27 cellular contexts compared by ENCODE assay signal in genomic region chr9:116269250-116269649, GRCh38.
DNase-seq lines count a peak whose midpoint lies in the region; ATAC-seq, FAIRE-seq and TF ChIP-seq lines count a peak whose summit lies in the region.
"Had no signal": no experiment of that assay in that cellular context is flagged by ENCODE, and none has a peak within 500 bp of the region (broad histone marks: within the 10 kb centered on the region; RNA-seq: fewer than 3 reads in every experiment).

No MANE protein-coding gene starts in this region.

- peaks cover 29% of the 10 kb centered on the region for H3K36me3 Mint-ChIP-seq in astrocyte (ENCODE audit: low read depth, unreplicated experiment)
- no peaks in the 10 kb centered on the region for H3K36me3 Mint-ChIP-seq in stimulated activated naive B cell treated with anti-CD40 and anti-IgM and Interleukin-4, amounts not matched to agents 10 μg/mL and 1 μg/mL and 100 μg/mL, for 72 hours
- H3K36me3 Mint-ChIP-seq: naive B cell had no signal

- H3K9me3 ChIP-seq in astrocyte (ENCODE audit: insufficient read depth, low read depth, low read length) (no peaks in the 10 kb centered on the region), stomach (no peaks in the 10 kb centered on the region)
- H3K9me3 ChIP-seq: ovary, tibial artery had no signal

- H2AFZ ChIP-seq in astrocyte (ENCODE audit: low read depth, low read length), result no peak overlapping the region
- H2AFZ ChIP-seq: hepatocyte had no signal

- no peak overlapping the region for H3K9ac ChIP-seq in astrocyte (ENCODE audit: low read length)

- no peaks in the 10 kb centered on the region for H3K79me2 ChIP-seq in astrocyte (ENCODE audit: insufficient read depth, low read length)
- H3K79me2 ChIP-seq: hepatocyte had no signal

- no peaks in the 10 kb centered on the region for H3K27me3 ChIP-seq in astrocyte (ENCODE audit: insufficient read depth, low read length)
- H3K27me3 ChIP-seq in stomach, result no peaks in the 10 kb centered on the region
- H3K27me3 ChIP-seq: hepatocyte, ovary, tibial artery had no signal

- WGBS in stomach, 5 donors, result 58 to 84% (median 64%) methylated on average over 2 of the region's 2 CpGs

- no peaks in the 10 kb centered on the region for H4K20me1 ChIP-seq in astrocyte (ENCODE audit: insufficient read depth, low read length)

- DNase-seq in COR-L47 (lab: John Stamatoyannopoulos, UW) (peak; percentile 21), HT1080 (ENCODE audit: low read depth) (peak; percentile 89), astrocyte (ENCODE audit: low read depth) (peak; percentile 20), iris pigment epithelial cell (ENCODE audit: low read depth) (peak; percentile 47), stomach (no peak), GOT3 (lab: John Stamatoyannopoulos, UW) (no peak), posterior cingulate gyrus (no peak)
- DNase-seq in stimulated activated naive B cell treated with anti-CD40 and anti-IgM and Interleukin-4, amounts not matched to agents 10 μg/mL and 1 μg/mL and 100 μg/mL, for 72 hours, result no peak
- DNase-seq: activated CD4-positive, alpha-beta memory T cell treated with anti-CD3 and anti-CD28 coated beads, Interleukin-2, amount 10 ng/mL, durations not matched to agents 7 days and 5 days; activated CD4-positive, CD25-positive, alpha-beta regulatory T cell; activated naive CD4-positive, alpha-beta T cell treated with anti-CD3 and anti-CD28 coated beads for 36 hours; activated T-cell treated with anti-CD3 and anti-CD28 coated beads, Interleukin-2, amount 50 U/mL, for 1 hour; cerebellar nuclear complex; effector memory CD8-positive, alpha-beta T cell; GF-D8; H9; IMR-90; islet precursor cell; naive B cell; NCI-H187; NCI-H510A treated with DMSO at 0.1 percent for 48 hours; ovary; stimulated activated naive CD4-positive, alpha-beta T cell treated with Interleukin-2 at 50 U/mL for 16 hours; tibial artery had no signal

- peak overlapping the region; percentile 43 for H3K27ac Mint-ChIP-seq in astrocyte (ENCODE audit: unreplicated experiment)
- no peak overlapping the region for H3K27ac Mint-ChIP-seq in stimulated activated naive B cell treated with anti-CD40 and anti-IgM and Interleukin-4, amounts not matched to agents 10 μg/mL and 1 μg/mL and 100 μg/mL, for 72 hours
- H3K27ac Mint-ChIP-seq: activated CD4-positive, alpha-beta memory T cell treated with anti-CD3 and anti-CD28 coated beads, Interleukin-2, amount 10 ng/mL, durations not matched to agents 7 days and 5 days; activated naive CD4-positive, alpha-beta T cell treated with anti-CD3 and anti-CD28 coated beads for 36 hours; effector memory CD8-positive, alpha-beta T cell; H9; naive B cell had no signal

- H3K4me2 ChIP-seq in astrocyte (ENCODE audit: low read length), result no peak overlapping the region
- H3K4me2 ChIP-seq: hepatocyte had no signal

- no peaks in the 10 kb centered on the region for H3K27me3 Mint-ChIP-seq in astrocyte (ENCODE audit: low read depth, unreplicated experiment)
- no peaks in the 10 kb centered on the region for H3K27me3 Mint-ChIP-seq in stimulated activated naive B cell treated with anti-CD40 and anti-IgM and Interleukin-4, amounts not matched to agents 10 μg/mL and 1 μg/mL and 100 μg/mL, for 72 hours
- H3K27me3 Mint-ChIP-seq: activated CD4-positive, alpha-beta memory T cell treated with anti-CD3 and anti-CD28 coated beads, Interleukin-2, amount 10 ng/mL, durations not matched to agents 7 days and 5 days; effector memory CD8-positive, alpha-beta T cell had no signal

- H3K4me3 ChIP-seq in astrocyte (ENCODE audit: insufficient read depth, low read depth, low read length), result no peak overlapping the region
- no peak overlapping the region for H3K4me3 ChIP-seq in stomach
- H3K4me3 ChIP-seq: GM12878, hepatocyte, ovary, tibial artery had no signal

- H3K36me3 ChIP-seq in astrocyte (ENCODE audit: insufficient read depth, low read length), result peaks cover 5% of the 10 kb centered on the region
- H3K36me3 ChIP-seq in stomach, result no peaks in the 10 kb centered on the region
- H3K36me3 ChIP-seq: ovary, tibial artery had no signal

- no peaks in the 10 kb centered on the region for H3K9me3 Mint-ChIP-seq in astrocyte (ENCODE audit: unreplicated experiment)
- H3K9me3 Mint-ChIP-seq in stimulated activated naive B cell treated with anti-CD40 and anti-IgM and Interleukin-4, amounts not matched to agents 10 μg/mL and 1 μg/mL and 100 μg/mL, for 72 hours, result no peaks in the 10 kb centered on the region
- H3K9me3 Mint-ChIP-seq: activated CD4-positive, alpha-beta memory T cell treated with anti-CD3 and anti-CD28 coated beads, Interleukin-2, amount 10 ng/mL, durations not matched to agents 7 days and 5 days; effector memory CD8-positive, alpha-beta T cell; H9 had no signal

- peaks cover 56% of the 10 kb centered on the region for H3K4me1 Mint-ChIP-seq in astrocyte (ENCODE audit: low read depth, unreplicated experiment)
- no peaks in the 10 kb centered on the region for H3K4me1 Mint-ChIP-seq in stimulated activated naive B cell treated with anti-CD40 and anti-IgM and Interleukin-4, amounts not matched to agents 10 μg/mL and 1 μg/mL and 100 μg/mL, for 72 hours
- H3K4me1 Mint-ChIP-seq: activated CD4-positive, alpha-beta memory T cell treated with anti-CD3 and anti-CD28 coated beads, Interleukin-2, amount 10 ng/mL, durations not matched to agents 7 days and 5 days; naive B cell had no signal

- H3K4me3 Mint-ChIP-seq in astrocyte (ENCODE audit: unreplicated experiment), result no peak overlapping the region
- no peak overlapping the region for H3K4me3 Mint-ChIP-seq in stimulated activated naive B cell treated with anti-CD40 and anti-IgM and Interleukin-4, amounts not matched to agents 10 μg/mL and 1 μg/mL and 100 μg/mL, for 72 hours
- H3K4me3 Mint-ChIP-seq: activated CD4-positive, alpha-beta memory T cell treated with anti-CD3 and anti-CD28 coated beads, Interleukin-2, amount 10 ng/mL, durations not matched to agents 7 days and 5 days; activated naive CD4-positive, alpha-beta T cell treated with anti-CD3 and anti-CD28 coated beads for 36 hours; effector memory CD8-positive, alpha-beta T cell; H9; naive B cell had no signal

- FAIRE-seq in astrocyte (lab: Jason Lieb, UNC), result no peak
- FAIRE-seq: GM12878 had no signal

- no peak for TF ChIP-seq POLR2A in stomach (IDR thresholded peaks at IDR 0.05)

- ATAC-seq in stimulated activated naive B cell treated with anti-CD40 and anti-IgM and Interleukin-4, amounts not matched to agents 10 μg/mL and 1 μg/mL and 100 μg/mL, for 72 hours (replicated peaks), result no peak
- ATAC-seq: effector memory CD8-positive, alpha-beta T cell; GM12878; sciatic nerve had no signal

- H3K27ac ChIP-seq in astrocyte (ENCODE audit: low read depth, low read length), result no peak overlapping the region
- H3K27ac ChIP-seq in stomach, result no peak overlapping the region
- H3K27ac ChIP-seq: hepatocyte, ovary, tibial artery had no signal

- intact Hi-C loops in stomach (cut with DNase I; ENCODE audit: low total_unique reads) (no loop called here), posterior cingulate gyrus (cut with DNase I) (no loop called here)

- H3K4me1 ChIP-seq in astrocyte (ENCODE audit: insufficient read depth, low read length), result peaks cover 19% of the 10 kb centered on the region
- H3K4me1 ChIP-seq in stomach, result no peaks in the 10 kb centered on the region
- H3K4me1 ChIP-seq: tibial artery had no signal

- TF ChIP-seq CTCF in astrocyte (IDR thresholded peaks at IDR 0.05; ENCODE audit: insufficient read depth, low read depth, low read length), result no peak
- no peak for TF ChIP-seq CTCF in stomach (IDR thresholded peaks at IDR 0.05)

- TF ChIP-seq EP300 in stomach (IDR thresholded peaks at IDR 0.05), result no peak

Comparison
In these comparisons a context has a peak if more than half of its experiments do, and no peak if none do; other contexts are left out.
1. DNase-seq: peak in COR-L47 (single experiment), HT1080 (single experiment), astrocyte (single experiment) and iris pigment epithelial cell (single experiment); none in stomach (single experiment), GOT3 (single experiment), posterior cingulate gyrus (0 of 10) and stimulated activated naive B cell treated with anti-CD40 and anti-IgM and Interleukin-4, amounts not matched to agents 10 μg/mL and 1 μg/mL and 100 μg/mL, for 72 hours (single experiment).